In genomic region chr5:93422652-93423332, GRCh38 we compare ENCODE assay signal across 1 cellular context.
TF ChIP-seq lines count a peak whose summit lies in the region.

No MANE protein-coding gene starts in this region.

TF ChIP-seq in WTC11, 78 proteins besides CTCF, POLR2A, EP300 and RAD21 (continued from another document):
- TF ChIP-seq ZNF425 (CRISPR knock-in tag; conservative IDR thresholded peaks at IDR 0.05) (no peak), ZNF232 (CRISPR knock-in tag; IDR thresholded peaks at IDR 0.05) (no peak), KAT7 (CRISPR knock-in tag; IDR thresholded peaks at IDR 0.05; ENCODE audit: borderline replicate concordance) (no peak), ZNF138 (CRISPR knock-in tag; conservative IDR thresholded peaks at IDR 0.05) (no peak), ZNF671 (CRISPR knock-in tag; IDR thresholded peaks at IDR 0.05) (no peak), ZNF423 (CRISPR knock-in tag; IDR thresholded peaks at IDR 0.05) (no peak), HMGA2 (CRISPR knock-in tag; IDR thresholded peaks at IDR 0.05) (no peak), USF1 (CRISPR knock-in tag; IDR thresholded peaks at IDR 0.05) (no peak), NFE2L1 (CRISPR knock-in tag; IDR thresholded peaks at IDR 0.05) (no peak), ELF4 (CRISPR knock-in tag; IDR thresholded peaks at IDR 0.05; ENCODE audit: low read depth) (no peak), NR1H2 (CRISPR knock-in tag; IDR thresholded peaks at IDR 0.05) (no peak), ZBTB21 (CRISPR knock-in tag; IDR thresholded peaks at IDR 0.05; ENCODE audit: borderline replicate concordance) (no peak), TEAD1 (CRISPR knock-in tag; IDR thresholded peaks at IDR 0.05) (no peak), SMAD4 (CRISPR knock-in tag; IDR thresholded peaks at IDR 0.05) (no peak)
- TF ChIP-seq, protein P1, sequence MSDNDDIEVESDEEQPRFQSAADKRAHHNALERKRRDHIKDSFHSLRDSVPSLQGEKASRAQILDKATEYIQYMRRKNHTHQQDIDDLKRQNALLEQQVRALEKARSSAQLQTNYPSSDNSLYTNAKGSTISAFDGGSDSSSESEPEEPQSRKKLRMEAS (CRISPR knock-in tag; IDR thresholded peaks at IDR 0.05) = no peak
- TF ChIP-seq, protein P2, sequence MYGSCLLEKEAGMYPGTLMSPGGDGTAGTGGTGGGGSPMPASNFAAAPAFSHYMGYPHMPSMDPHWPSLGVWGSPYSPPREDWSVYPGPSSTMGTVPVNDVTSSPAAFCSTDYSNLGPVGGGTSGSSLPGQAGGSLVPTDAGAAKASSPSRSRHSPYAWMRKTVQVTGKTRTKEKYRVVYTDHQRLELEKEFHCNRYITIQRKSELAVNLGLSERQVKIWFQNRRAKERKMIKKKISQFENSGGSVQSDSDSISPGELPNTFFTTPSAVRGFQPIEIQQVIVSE (CRISPR knock-in tag; IDR thresholded peaks at IDR 0.05; ENCODE audit: borderline replicate concordance) = no peak
TF ChIP-seq in WTC11: peak in this region for 0.
